Comparison of ENCODE assay signal across 1 cellular context in the genomic region with DNA sequence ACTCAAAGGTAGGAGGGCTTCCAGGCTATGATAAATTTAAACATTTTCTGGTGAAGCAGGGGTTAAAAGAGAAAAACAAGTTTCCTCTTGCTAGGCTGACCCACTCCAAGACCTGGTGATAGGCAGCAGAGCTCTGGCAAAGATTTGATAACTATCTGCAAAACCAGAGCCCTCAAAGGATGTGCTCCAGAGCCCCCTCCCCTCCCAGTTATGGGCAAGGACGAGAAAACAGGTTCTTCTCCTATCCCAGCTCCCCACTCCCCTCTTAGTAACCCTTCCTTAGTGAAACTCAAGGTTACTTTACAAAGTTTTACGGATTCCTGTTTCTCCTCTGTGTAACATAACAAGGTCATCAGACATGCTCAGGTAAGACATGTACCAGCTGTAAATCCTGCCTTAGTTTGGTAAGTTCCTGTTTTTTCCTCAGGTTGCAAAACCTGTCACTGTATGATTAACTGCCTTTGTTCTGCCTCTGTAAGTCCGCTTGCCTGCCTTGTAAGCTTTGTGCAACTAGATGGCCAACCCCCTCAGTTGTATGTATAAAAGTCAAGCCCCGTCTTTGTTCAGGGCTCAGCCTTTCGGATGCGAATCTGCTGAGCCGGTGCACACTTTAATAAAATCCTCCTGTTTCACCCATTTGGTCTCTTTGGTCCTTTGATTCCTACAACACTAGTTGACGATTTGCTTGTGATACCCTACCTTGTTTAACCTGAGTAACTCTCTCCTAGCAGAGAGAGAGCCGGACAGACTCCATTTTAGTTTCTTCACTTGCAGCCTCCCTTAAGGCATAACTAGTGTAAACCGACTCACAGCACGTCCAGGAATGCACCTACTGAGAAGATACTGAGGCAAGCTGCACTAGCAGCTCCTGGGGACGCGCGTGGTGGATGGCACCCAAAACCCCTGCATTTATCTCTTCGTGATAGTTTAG.
TF ChIP-seq lines count a peak whose summit lies in the region.

No MANE protein-coding gene starts in this region.

TF ChIP-seq in HepG2, 621 proteins besides CTCF, POLR2A, EP300 and RAD21 (continued from another document and continues in another):
- TF ChIP-seq ZNF562 (CRISPR knock-in tag; IDR thresholded peaks at IDR 0.05; ENCODE audit: borderline replicate concordance) (no peak), PHB2 (IDR thresholded peaks at IDR 0.05; ENCODE audit: partially characterized antibody) (no peak), GMEB1 (CRISPR knock-in tag; IDR thresholded peaks at IDR 0.05; ENCODE audit: borderline replicate concordance) (no peak), ZNF101 (CRISPR knock-in tag; IDR thresholded peaks at IDR 0.05; ENCODE audit: borderline replicate concordance, low read depth) (no peak), MBD4 (IDR thresholded peaks at IDR 0.05; ENCODE audit: borderline replicate concordance, low read length) (no peak), ZNF660 (CRISPR knock-in tag; IDR thresholded peaks at IDR 0.05; ENCODE audit: borderline replicate concordance, low read depth) (no peak), TRIM24 (CRISPR knock-in tag; IDR thresholded peaks at IDR 0.05) (no peak), ZNF615 (CRISPR knock-in tag; IDR thresholded peaks at IDR 0.05; ENCODE audit: borderline replicate concordance) (no peak), MAZ (IDR thresholded peaks at IDR 0.05; ENCODE audit: borderline replicate concordance, low read depth, low read length) (no peak), MAZ (CRISPR knock-in tag; IDR thresholded peaks at IDR 0.05; ENCODE audit: low read depth) (no peak), CEBPG (CRISPR knock-in tag; IDR thresholded peaks at IDR 0.05) (0 out of 2 replicates have a peak, but pooled peaks have one; percentile 22), KLF11 (CRISPR knock-in tag; IDR thresholded peaks at IDR 0.05) (no peak), ZBTB34 (CRISPR knock-in tag; IDR thresholded peaks at IDR 0.05) (no peak), ZNF431 (CRISPR knock-in tag; IDR thresholded peaks at IDR 0.05; ENCODE audit: borderline replicate concordance, low read depth) (peak; percentile 63; the same call in 1 of the 2 replicates), ZNF619 (CRISPR knock-in tag; IDR thresholded peaks at IDR 0.05) (no peak), ZNF678 (CRISPR knock-in tag; IDR thresholded peaks at IDR 0.05) (no peak), CCDC6 (CRISPR knock-in tag; IDR thresholded peaks at IDR 0.05) (no peak), ZNF639 (CRISPR knock-in tag; conservative IDR thresholded peaks at IDR 0.05) (no peak), TFDP1 (CRISPR knock-in tag; IDR thresholded peaks at IDR 0.05; ENCODE audit: borderline replicate concordance) (no peak), PBX2 (CRISPR knock-in tag; IDR thresholded peaks at IDR 0.05) (peak; percentile 66), MXD1 (CRISPR knock-in tag; IDR thresholded peaks at IDR 0.05) (no peak), HOXD1 (CRISPR knock-in tag; IDR thresholded peaks at IDR 0.05) (peak; percentile 95), SOX6 (IDR thresholded peaks at IDR 0.05) (no peak), SOX6 (CRISPR knock-in tag; IDR thresholded peaks at IDR 0.05) (peak; percentile 66), RORA (CRISPR knock-in tag; IDR thresholded peaks at IDR 0.05) (no peak), RXRB (CRISPR knock-in tag; IDR thresholded peaks at IDR 0.05; ENCODE audit: borderline replicate concordance) (no peak), TRIM22 (IDR thresholded peaks at IDR 0.05) (no peak)
- TF ChIP-seq, protein P1, sequence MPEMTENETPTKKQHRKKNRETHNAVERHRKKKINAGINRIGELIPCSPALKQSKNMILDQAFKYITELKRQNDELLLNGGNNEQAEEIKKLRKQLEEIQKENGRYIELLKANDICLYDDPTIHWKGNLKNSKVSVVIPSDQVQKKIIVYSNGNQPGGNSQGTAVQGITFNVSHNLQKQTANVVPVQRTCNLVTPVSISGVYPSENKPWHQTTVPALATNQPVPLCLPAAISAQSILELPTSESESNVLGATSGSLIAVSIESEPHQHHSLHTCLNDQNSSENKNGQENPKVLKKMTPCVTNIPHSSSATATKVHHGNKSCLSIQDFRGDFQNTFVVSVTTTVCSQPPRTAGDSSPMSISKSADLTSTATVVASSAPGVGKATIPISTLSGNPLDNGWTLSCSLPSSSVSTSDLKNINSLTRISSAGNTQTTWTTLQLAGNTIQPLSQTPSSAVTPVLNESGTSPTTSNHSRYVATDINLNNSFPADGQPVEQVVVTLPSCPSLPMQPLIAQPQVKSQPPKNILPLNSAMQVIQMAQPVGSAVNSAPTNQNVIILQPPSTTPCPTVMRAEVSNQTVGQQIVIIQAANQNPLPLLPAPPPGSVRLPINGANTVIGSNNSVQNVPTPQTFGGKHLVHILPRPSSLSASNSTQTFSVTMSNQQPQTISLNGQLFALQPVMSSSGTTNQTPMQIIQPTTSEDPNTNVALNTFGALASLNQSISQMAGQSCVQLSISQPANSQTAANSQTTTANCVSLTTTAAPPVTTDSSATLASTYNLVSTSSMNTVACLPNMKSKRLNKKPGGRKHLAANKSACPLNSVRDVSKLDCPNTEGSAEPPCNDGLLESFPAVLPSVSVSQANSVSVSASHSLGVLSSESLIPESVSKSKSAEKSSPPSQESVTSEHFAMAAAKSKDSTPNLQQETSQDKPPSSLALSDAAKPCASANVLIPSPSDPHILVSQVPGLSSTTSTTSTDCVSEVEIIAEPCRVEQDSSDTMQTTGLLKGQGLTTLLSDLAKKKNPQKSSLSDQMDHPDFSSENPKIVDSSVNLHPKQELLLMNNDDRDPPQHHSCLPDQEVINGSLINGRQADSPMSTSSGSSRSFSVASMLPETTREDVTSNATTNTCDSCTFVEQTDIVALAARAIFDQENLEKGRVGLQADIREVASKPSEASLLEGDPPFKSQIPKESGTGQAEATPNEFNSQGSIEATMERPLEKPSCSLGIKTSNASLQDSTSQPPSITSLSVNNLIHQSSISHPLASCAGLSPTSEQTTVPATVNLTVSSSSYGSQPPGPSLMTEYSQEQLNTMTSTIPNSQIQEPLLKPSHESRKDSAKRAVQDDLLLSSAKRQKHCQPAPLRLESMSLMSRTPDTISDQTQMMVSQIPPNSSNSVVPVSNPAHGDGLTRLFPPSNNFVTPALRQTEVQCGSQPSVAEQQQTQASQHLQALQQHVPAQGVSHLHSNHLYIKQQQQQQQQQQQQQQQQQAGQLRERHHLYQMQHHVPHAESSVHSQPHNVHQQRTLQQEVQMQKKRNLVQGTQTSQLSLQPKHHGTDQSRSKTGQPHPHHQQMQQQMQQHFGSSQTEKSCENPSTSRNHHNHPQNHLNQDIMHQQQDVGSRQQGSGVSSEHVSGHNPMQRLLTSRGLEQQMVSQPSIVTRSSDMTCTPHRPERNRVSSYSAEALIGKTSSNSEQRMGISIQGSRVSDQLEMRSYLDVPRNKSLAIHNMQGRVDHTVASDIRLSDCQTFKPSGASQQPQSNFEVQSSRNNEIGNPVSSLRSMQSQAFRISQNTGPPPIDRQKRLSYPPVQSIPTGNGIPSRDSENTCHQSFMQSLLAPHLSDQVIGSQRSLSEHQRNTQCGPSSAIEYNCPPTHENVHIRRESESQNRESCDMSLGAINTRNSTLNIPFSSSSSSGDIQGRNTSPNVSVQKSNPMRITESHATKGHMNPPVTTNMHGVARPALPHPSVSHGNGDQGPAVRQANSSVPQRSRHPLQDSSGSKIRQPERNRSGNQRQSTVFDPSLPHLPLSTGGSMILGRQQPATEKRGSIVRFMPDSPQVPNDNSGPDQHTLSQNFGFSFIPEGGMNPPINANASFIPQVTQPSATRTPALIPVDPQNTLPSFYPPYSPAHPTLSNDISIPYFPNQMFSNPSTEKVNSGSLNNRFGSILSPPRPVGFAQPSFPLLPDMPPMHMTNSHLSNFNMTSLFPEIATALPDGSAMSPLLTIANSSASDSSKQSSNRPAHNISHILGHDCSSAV (CRISPR knock-in tag; IDR thresholded peaks at IDR 0.05; ENCODE audit: borderline replicate concordance), result no peak
- TF ChIP-seq, protein P2, sequence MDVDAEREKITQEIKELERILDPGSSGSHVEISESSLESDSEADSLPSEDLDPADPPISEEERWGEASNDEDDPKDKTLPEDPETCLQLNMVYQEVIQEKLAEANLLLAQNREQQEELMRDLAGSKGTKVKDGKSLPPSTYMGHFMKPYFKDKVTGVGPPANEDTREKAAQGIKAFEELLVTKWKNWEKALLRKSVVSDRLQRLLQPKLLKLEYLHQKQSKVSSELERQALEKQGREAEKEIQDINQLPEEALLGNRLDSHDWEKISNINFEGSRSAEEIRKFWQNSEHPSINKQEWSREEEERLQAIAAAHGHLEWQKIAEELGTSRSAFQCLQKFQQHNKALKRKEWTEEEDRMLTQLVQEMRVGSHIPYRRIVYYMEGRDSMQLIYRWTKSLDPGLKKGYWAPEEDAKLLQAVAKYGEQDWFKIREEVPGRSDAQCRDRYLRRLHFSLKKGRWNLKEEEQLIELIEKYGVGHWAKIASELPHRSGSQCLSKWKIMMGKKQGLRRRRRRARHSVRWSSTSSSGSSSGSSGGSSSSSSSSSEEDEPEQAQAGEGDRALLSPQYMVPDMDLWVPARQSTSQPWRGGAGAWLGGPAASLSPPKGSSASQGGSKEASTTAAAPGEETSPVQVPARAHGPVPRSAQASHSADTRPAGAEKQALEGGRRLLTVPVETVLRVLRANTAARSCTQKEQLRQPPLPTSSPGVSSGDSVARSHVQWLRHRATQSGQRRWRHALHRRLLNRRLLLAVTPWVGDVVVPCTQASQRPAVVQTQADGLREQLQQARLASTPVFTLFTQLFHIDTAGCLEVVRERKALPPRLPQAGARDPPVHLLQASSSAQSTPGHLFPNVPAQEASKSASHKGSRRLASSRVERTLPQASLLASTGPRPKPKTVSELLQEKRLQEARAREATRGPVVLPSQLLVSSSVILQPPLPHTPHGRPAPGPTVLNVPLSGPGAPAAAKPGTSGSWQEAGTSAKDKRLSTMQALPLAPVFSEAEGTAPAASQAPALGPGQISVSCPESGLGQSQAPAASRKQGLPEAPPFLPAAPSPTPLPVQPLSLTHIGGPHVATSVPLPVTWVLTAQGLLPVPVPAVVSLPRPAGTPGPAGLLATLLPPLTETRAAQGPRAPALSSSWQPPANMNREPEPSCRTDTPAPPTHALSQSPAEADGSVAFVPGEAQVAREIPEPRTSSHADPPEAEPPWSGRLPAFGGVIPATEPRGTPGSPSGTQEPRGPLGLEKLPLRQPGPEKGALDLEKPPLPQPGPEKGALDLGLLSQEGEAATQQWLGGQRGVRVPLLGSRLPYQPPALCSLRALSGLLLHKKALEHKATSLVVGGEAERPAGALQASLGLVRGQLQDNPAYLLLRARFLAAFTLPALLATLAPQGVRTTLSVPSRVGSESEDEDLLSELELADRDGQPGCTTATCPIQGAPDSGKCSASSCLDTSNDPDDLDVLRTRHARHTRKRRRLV (CRISPR knock-in tag; IDR thresholded peaks at IDR 0.05), result no peak
